ENCODE assay signal across 26 cellular contexts in genomic region chr4:56730097-56730496, GRCh38. TPM values are rescaled to one million over a fixed set of nuclear protein-coding genes. Genes with fewer than 3 reads are reported as not detected.
"Had no signal": no experiment of that assay in that cellular context is flagged by ENCODE, and none has a peak within 500 bp of the region (broad histone marks: within the 10 kb centered on the region; RNA-seq: fewer than 3 reads in every experiment).

No MANE protein-coding gene starts in this region.

- H3K36me3 ChIP-seq: breast epithelium, Peyer's patch had no signal

- DNase-seq: activated CD4-positive, alpha-beta memory T cell treated with anti-CD3 and anti-CD28 coated beads, Interleukin-2, amount 10 ng/mL, durations not matched to agents 7 days and 5 days; activated CD4-positive, alpha-beta T cell treated with anti-CD3 and anti-CD28 coated beads, Interleukin-2, amount 10 ng/mL, durations not matched to agents 7 days and 5 days; activated CD8-positive, alpha-beta memory T cell treated with anti-CD3 and anti-CD28 coated beads, Interleukin-2, amount 10 ng/mL, durations not matched to agents 7 days and 5 days; activated effector memory CD4-positive, alpha-beta T cell treated with Interleukin-2 at 50 U/mL for 16 hours; activated naive CD4-positive, alpha-beta T cell; activated T-cell treated with anti-CD3 and anti-CD28 coated beads, Interleukin-2, amount 50 U/mL, for 24 hours; aorta; caudate nucleus; Kasumi-1; KBM-7; NCI-H1105 treated with DMSO at 0.1 percent for 48 hours; NCI-H1436 treated with DMSO at 0.1 percent for 48 hours; NCI-H187; NCI-H2081; NCI-H2227 treated with DMSO at 0.1 percent for 48 hours; NCI-H446 treated with DMSO at 0.1 percent for 48 hours; NCI-H526 treated with DMSO at 0.1 percent for 48 hours; NCI-H82; Peyer's patch; SHP77 treated with DMSO at 0.1 percent for 48 hours had no signal

- H3K36me3 Mint-ChIP-seq: activated CD8-positive, alpha-beta memory T cell treated with anti-CD3 and anti-CD28 coated beads, Interleukin-2, amount 10 ng/mL, durations not matched to agents 7 days and 5 days; activated naive CD4-positive, alpha-beta T cell treated with anti-CD3 and anti-CD28 coated beads, Interleukin-2, amount 50 U/mL, for 24 hours had no signal

- H3K27me3 Mint-ChIP-seq: activated CD4-positive, alpha-beta T cell treated with anti-CD3 and anti-CD28 coated beads, Interleukin-2, amount 10 ng/mL, durations not matched to agents 7 days and 5 days; activated CD8-positive, alpha-beta memory T cell treated with anti-CD3 and anti-CD28 coated beads, Interleukin-2, amount 10 ng/mL, durations not matched to agents 7 days and 5 days; activated naive CD4-positive, alpha-beta T cell treated with anti-CD3 and anti-CD28 coated beads, Interleukin-2, amount 50 U/mL, for 24 hours; activated T-cell treated with anti-CD3 and anti-CD28 coated beads, Interleukin-2, amount 50 U/mL, for 24 hours had no signal

- H3K27ac Mint-ChIP-seq: activated CD4-positive, alpha-beta memory T cell treated with anti-CD3 and anti-CD28 coated beads, Interleukin-2, amount 10 ng/mL, durations not matched to agents 7 days and 5 days; activated CD4-positive, alpha-beta T cell treated with anti-CD3 and anti-CD28 coated beads, Interleukin-2, amount 10 ng/mL, durations not matched to agents 7 days and 5 days; activated CD8-positive, alpha-beta memory T cell treated with anti-CD3 and anti-CD28 coated beads, Interleukin-2, amount 10 ng/mL, durations not matched to agents 7 days and 5 days; activated naive CD4-positive, alpha-beta T cell treated with anti-CD3 and anti-CD28 coated beads, Interleukin-2, amount 50 U/mL, for 24 hours; activated T-cell treated with anti-CD3 and anti-CD28 coated beads, Interleukin-2, amount 50 U/mL, for 24 hours; activated T-helper 1 cell treated with anti-CD3 and anti-CD28 coated beads, Interleukin-12 subunit alpha, Interleukin-12 subunit beta, Interleukin-2, Interleukin-4 antibody, amounts not matched to agents 30 ng/mL and 10 ng/mL and 1 ng/mL, durations not matched to agents 14 hours and 24 hours and 36 hours; T-helper 1 cell treated with Interleukin-12 subunit alpha and Interleukin-12 subunit beta and Interleukin-4 antibody, amounts not matched to agents 30 μg/mL and 1 μg/mL, for 36 hours had no signal

- H3K9me3 ChIP-seq: breast epithelium, Peyer's patch had no signal

- H3K4me1 Mint-ChIP-seq: activated CD4-positive, alpha-beta memory T cell treated with anti-CD3 and anti-CD28 coated beads, Interleukin-2, amount 10 ng/mL, durations not matched to agents 7 days and 5 days; activated CD4-positive, alpha-beta T cell treated with anti-CD3 and anti-CD28 coated beads, Interleukin-2, amount 10 ng/mL, durations not matched to agents 7 days and 5 days; activated CD8-positive, alpha-beta memory T cell treated with anti-CD3 and anti-CD28 coated beads, Interleukin-2, amount 10 ng/mL, durations not matched to agents 7 days and 5 days; activated naive CD4-positive, alpha-beta T cell treated with anti-CD3 and anti-CD28 coated beads, Interleukin-2, amount 50 U/mL, for 24 hours had no signal

- H3K4me3 Mint-ChIP-seq: activated CD4-positive, alpha-beta memory T cell treated with anti-CD3 and anti-CD28 coated beads, Interleukin-2, amount 10 ng/mL, durations not matched to agents 7 days and 5 days; activated CD4-positive, alpha-beta T cell treated with anti-CD3 and anti-CD28 coated beads, Interleukin-2, amount 10 ng/mL, durations not matched to agents 7 days and 5 days; activated CD8-positive, alpha-beta memory T cell treated with anti-CD3 and anti-CD28 coated beads, Interleukin-2, amount 10 ng/mL, durations not matched to agents 7 days and 5 days; activated naive CD4-positive, alpha-beta T cell treated with anti-CD3 and anti-CD28 coated beads, Interleukin-2, amount 50 U/mL, for 24 hours; activated T-cell treated with anti-CD3 and anti-CD28 coated beads, Interleukin-2, amount 50 U/mL, for 24 hours; activated T-helper 1 cell treated with anti-CD3 and anti-CD28 coated beads, Interleukin-12 subunit alpha, Interleukin-12 subunit beta, Interleukin-2, Interleukin-4 antibody, amounts not matched to agents 30 ng/mL and 10 ng/mL and 1 ng/mL, durations not matched to agents 14 hours and 24 hours and 36 hours; T-helper 1 cell treated with Interleukin-12 subunit alpha and Interleukin-12 subunit beta and Interleukin-4 antibody, amounts not matched to agents 30 μg/mL and 1 μg/mL, for 36 hours had no signal

- H3K9me3 Mint-ChIP-seq: activated CD4-positive, alpha-beta memory T cell treated with anti-CD3 and anti-CD28 coated beads, Interleukin-2, amount 10 ng/mL, durations not matched to agents 7 days and 5 days; activated naive CD4-positive, alpha-beta T cell treated with anti-CD3 and anti-CD28 coated beads, Interleukin-2, amount 50 U/mL, for 24 hours; activated T-cell treated with anti-CD3 and anti-CD28 coated beads, Interleukin-2, amount 50 U/mL, for 24 hours had no signal

- H3K27me3 ChIP-seq: breast epithelium, Peyer's patch had no signal

- ATAC-seq: activated CD8-positive, alpha-beta memory T cell treated with anti-CD3 and anti-CD28 coated beads, Interleukin-2, amount 10 ng/mL, durations not matched to agents 7 days and 5 days had no signal

- H3K4me1 ChIP-seq: breast epithelium had no signal

- H3K27ac ChIP-seq: breast epithelium, Peyer's patch had no signal

- H3K4me3 ChIP-seq: breast epithelium, Peyer's patch had no signal

RNA-seq across cellular contexts. Expression of gene HOPX, which starts 49.0 kb away (rescaled TPM):
- total RNA-seq: OCI-LY7, SK-MEL-5 had no signal
